ENCODE assay signal across 20 cellular contexts in genomic region chr13:54945978-54946377, GRCh38.
"Had no signal": no experiment of that assay in that cellular context is flagged by ENCODE, and none has a peak within 500 bp of the region (broad histone marks: within the 10 kb centered on the region; RNA-seq: fewer than 3 reads in every experiment).

No MANE protein-coding gene starts in this region.

- H3K27ac Mint-ChIP-seq: activated B cell treated with CpG ODN at 0.5 μM for 24 hours; activated CD4-positive, alpha-beta T cell treated with anti-CD3 and anti-CD28 coated beads, Interleukin-2, amount 10 ng/mL, durations not matched to agents 7 days and 5 days; activated naive CD8-positive, alpha-beta T cell treated with anti-CD3 and anti-CD28 coated beads, Interleukin-2, amount 50 U/mL, for 24 hours; naive thymus-derived CD8-positive, alpha-beta T cell; stimulated activated effector memory CD8-positive, alpha-beta T cell treated with anti-CD3 and anti-CD28 coated beads, Interleukin-12 subunit alpha, Interleukin-12 subunit beta, amount 100 ng/mL, for 72 hours had no signal

- DNase-seq: activated B cell treated with CpG ODN at 0.5 μM for 24 hours; activated CD4-positive, alpha-beta T cell treated with anti-CD3 and anti-CD28 coated beads, Interleukin-2, amount 10 ng/mL, durations not matched to agents 7 days and 5 days; activated CD8-positive, alpha-beta memory T cell treated with anti-CD3 and anti-CD28 coated beads for 24 hours; activated naive CD4-positive, alpha-beta T cell treated with Interleukin-2 at 50 U/mL for 16 hours; activated naive CD8-positive, alpha-beta T cell treated with anti-CD3 and anti-CD28 coated beads, Interleukin-2, amount 50 U/mL, for 24 hours; hypothalamus; mammary epithelial cell; mucosa of descending colon; naive thymus-derived CD8-positive, alpha-beta T cell; right cardiac atrium had no signal

- H3K9me3 ChIP-seq: ascending aorta, tibial nerve, vagina had no signal

- FAIRE-seq: bronchial epithelial cell, endometrium, islet of Langerhans had no signal

- H3K36me3 ChIP-seq: ascending aorta, tibial nerve, vagina had no signal

- H3K27me3 Mint-ChIP-seq: activated B cell treated with CpG ODN at 0.5 μM for 24 hours; activated CD4-positive, alpha-beta T cell treated with anti-CD3 and anti-CD28 coated beads, Interleukin-2, amount 10 ng/mL, durations not matched to agents 7 days and 5 days; activated naive CD8-positive, alpha-beta T cell treated with anti-CD3 and anti-CD28 coated beads, Interleukin-2, amount 50 U/mL, for 24 hours; naive thymus-derived CD8-positive, alpha-beta T cell had no signal

- H3K4me3 ChIP-seq: ascending aorta, mucosa of descending colon, smooth muscle cell, tibial nerve, vagina had no signal

- H3K36me3 Mint-ChIP-seq: stimulated activated effector memory CD8-positive, alpha-beta T cell treated with anti-CD3 and anti-CD28 coated beads, Interleukin-12 subunit alpha, Interleukin-12 subunit beta, amount 100 ng/mL, for 72 hours had no signal

- H3K27ac ChIP-seq: ascending aorta, tibial nerve, vagina had no signal

- H3K4me1 ChIP-seq: ascending aorta, tibial nerve, vagina had no signal

- ATAC-seq: activated naive CD8-positive, alpha-beta T cell treated with anti-CD3 and anti-CD28 coated beads, Interleukin-2, amount 50 U/mL, for 24 hours; esophagus mucosa; left lobe of liver; mucosa of descending colon; naive thymus-derived CD8-positive, alpha-beta T cell; right cardiac atrium; stimulated activated effector memory CD8-positive, alpha-beta T cell treated with anti-CD3 and anti-CD28 coated beads, Interleukin-12 subunit alpha, Interleukin-12 subunit beta, amount 100 ng/mL, for 72 hours had no signal

- H3K27me3 ChIP-seq: ascending aorta, tibial nerve, vagina had no signal

- H3K4me3 Mint-ChIP-seq: activated B cell treated with CpG ODN at 0.5 μM for 24 hours; activated CD4-positive, alpha-beta T cell treated with anti-CD3 and anti-CD28 coated beads, Interleukin-2, amount 10 ng/mL, durations not matched to agents 7 days and 5 days; activated naive CD8-positive, alpha-beta T cell treated with anti-CD3 and anti-CD28 coated beads, Interleukin-2, amount 50 U/mL, for 24 hours; naive thymus-derived CD8-positive, alpha-beta T cell; stimulated activated effector memory CD8-positive, alpha-beta T cell treated with anti-CD3 and anti-CD28 coated beads, Interleukin-12 subunit alpha, Interleukin-12 subunit beta, amount 100 ng/mL, for 72 hours had no signal

- H3K4me1 Mint-ChIP-seq: activated B cell treated with CpG ODN at 0.5 μM for 24 hours; activated CD4-positive, alpha-beta T cell treated with anti-CD3 and anti-CD28 coated beads, Interleukin-2, amount 10 ng/mL, durations not matched to agents 7 days and 5 days; activated naive CD8-positive, alpha-beta T cell treated with anti-CD3 and anti-CD28 coated beads, Interleukin-2, amount 50 U/mL, for 24 hours; naive thymus-derived CD8-positive, alpha-beta T cell; stimulated activated effector memory CD8-positive, alpha-beta T cell treated with anti-CD3 and anti-CD28 coated beads, Interleukin-12 subunit alpha, Interleukin-12 subunit beta, amount 100 ng/mL, for 72 hours had no signal
